ENCODE assay signal across 8 cellular contexts in the genomic region with DNA sequence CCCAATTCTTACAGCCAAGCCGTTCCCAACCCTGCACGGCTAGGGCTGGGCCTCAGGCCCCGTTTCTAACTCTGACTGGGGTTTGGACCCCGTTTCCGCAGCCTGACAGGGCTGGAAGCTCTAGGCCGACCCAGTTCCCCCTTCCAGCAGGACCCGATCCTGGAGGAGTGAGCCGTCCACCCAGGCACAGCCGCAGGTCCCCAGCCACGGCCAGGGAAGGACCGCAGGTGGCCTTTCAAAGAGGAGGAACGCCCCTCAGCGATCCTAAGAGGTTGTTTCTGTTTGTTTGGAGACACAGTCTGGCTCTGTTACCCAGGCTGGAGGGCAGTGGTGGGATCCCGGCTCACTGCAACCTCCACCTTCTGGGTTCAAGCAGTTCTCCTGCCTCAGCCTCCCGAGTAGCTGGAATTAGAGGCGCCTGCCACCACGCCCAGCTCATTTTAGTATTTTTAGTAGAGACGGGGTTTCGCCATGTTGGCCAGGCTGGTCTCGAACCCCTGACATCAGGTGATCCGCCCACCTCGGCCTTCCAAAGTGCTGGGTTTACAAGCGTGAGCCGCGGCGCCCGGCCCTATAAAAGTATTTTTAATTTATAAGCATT. TPM values are rescaled to one million over a fixed set of nuclear protein-coding genes. Genes with fewer than 3 reads are reported as not detected.
DNase-seq lines count a peak whose midpoint lies in the region; TF ChIP-seq lines count a peak whose summit lies in the region.

No MANE protein-coding gene starts in this region.

- H3K27me3 ChIP-seq in right atrium auricular region (no peaks in the 10 kb centered on the region), vagina (no peaks in the 10 kb centered on the region)

- DNase-seq in right atrium auricular region (ENCODE audit: low spot score) (no peak), cardiac septum (ENCODE audit: low spot score) (no peak), astrocyte of the spinal cord (ENCODE audit: low read depth, low spot score) (no peak), mesothelial cell of epicardium (ENCODE audit: low spot score in 2 of 2, unreplicated experiment in 2 of 2) (no peak), vagina (ENCODE audit: extremely low spot score in 2 of 2) (peak in 1 of 2 donors; percentile 92), SIG-M5 (lab: John Stamatoyannopoulos, UW) (no peak), COLO829 (ENCODE audit: low spot score) (no peak)
- DNase-seq in activated T-helper 1 cell treated with anti-CD3 and anti-CD28 coated beads, Interleukin-12 subunit alpha, Interleukin-12 subunit beta, Interleukin-2, Interleukin-4 antibody, amounts not matched to agents 30 ng/mL and 10 ng/mL and 1 ng/mL, durations not matched to agents 14 hours and 24 hours and 36 hours (ENCODE audit: low spot score) = no peak

- no peak for TF ChIP-seq POLR2A in vagina (IDR thresholded peaks at IDR 0.05)

- H3K4me1 Mint-ChIP-seq in mesothelial cell of epicardium = peaks cover 24% of the 10 kb centered on the region
- peaks cover 16% of the 10 kb centered on the region for H3K4me1 Mint-ChIP-seq in activated T-helper 1 cell treated with anti-CD3 and anti-CD28 coated beads, Interleukin-12 subunit alpha, Interleukin-12 subunit beta, Interleukin-2, Interleukin-4 antibody, amounts not matched to agents 30 ng/mL and 10 ng/mL and 1 ng/mL, durations not matched to agents 14 hours and 24 hours and 36 hours (ENCODE audit: low read depth)

- peaks cover 20% of the 10 kb centered on the region for H3K36me3 ChIP-seq in right atrium auricular region
- peaks cover 0 to 25% of the 10 kb centered on the region in 2 donors for H3K36me3 ChIP-seq in vagina

- H3K36me3 Mint-ChIP-seq in mesothelial cell of epicardium = peaks cover 20% of the 10 kb centered on the region
- peaks cover 21% of the 10 kb centered on the region for H3K36me3 Mint-ChIP-seq in activated T-helper 1 cell treated with anti-CD3 and anti-CD28 coated beads, Interleukin-12 subunit alpha, Interleukin-12 subunit beta, Interleukin-2, Interleukin-4 antibody, amounts not matched to agents 30 ng/mL and 10 ng/mL and 1 ng/mL, durations not matched to agents 14 hours and 24 hours and 36 hours (ENCODE audit: low read depth)

- intact Hi-C loops in cardiac septum (cut with DNase I) (loop anchor here (10.0 kb wide), 1 partner anchor 551 kb away; no protein-coding TSS in a partner anchor), vagina (cut with DNase I) (loop anchor here (10.0 kb wide), 1 partner anchor 551 kb away; no protein-coding TSS in a partner anchor)
- intact Hi-C loops in activated T-helper 1 cell treated with anti-CD3 and anti-CD28 coated beads, Interleukin-12 subunit alpha, Interleukin-12 subunit beta, Interleukin-2, Interleukin-4 antibody, amounts not matched to agents 30 ng/mL and 10 ng/mL and 1 ng/mL, durations not matched to agents 14 hours and 24 hours and 36 hours (cut with micrococcal nuclease) = loop anchor here (1.0 to 10.0 kb wide), 8 partner anchors 47 to 699 kb away; a partner anchor contains a TSS

- no peaks in the 10 kb centered on the region for H3K9me3 ChIP-seq in right atrium auricular region
- H3K9me3 ChIP-seq in vagina = no peaks in the 10 kb centered on the region

- no peaks in the 10 kb centered on the region for H3K27me3 Mint-ChIP-seq in mesothelial cell of epicardium (ENCODE audit: low read depth)
- no peaks in the 10 kb centered on the region for H3K27me3 Mint-ChIP-seq in activated T-helper 1 cell treated with anti-CD3 and anti-CD28 coated beads, Interleukin-12 subunit alpha, Interleukin-12 subunit beta, Interleukin-2, Interleukin-4 antibody, amounts not matched to agents 30 ng/mL and 10 ng/mL and 1 ng/mL, durations not matched to agents 14 hours and 24 hours and 36 hours (ENCODE audit: insufficient read depth)

- peak overlapping the region; percentile 13 to 45 for H3K4me3 ChIP-seq in right atrium auricular region
- peak overlapping the region; percentile 21 for H3K4me3 ChIP-seq in astrocyte of the spinal cord (ENCODE audit: low read depth, low read length)
- peak overlapping the region; percentile 51 to 82 for H3K4me3 ChIP-seq in vagina

- TF ChIP-seq CTCF in right atrium auricular region (IDR thresholded peaks at IDR 0.05) = no peak
- TF ChIP-seq CTCF in astrocyte of the spinal cord (IDR thresholded peaks at IDR 0.05; ENCODE audit: low read depth, low read length) = no peak
- no peak for TF ChIP-seq CTCF in mesothelial cell of epicardium (IDR thresholded peaks at IDR 0.05; ENCODE audit: unreplicated experiment)
- TF ChIP-seq CTCF in vagina (IDR thresholded peaks at IDR 0.05) = no peak

- H3K4me3 Mint-ChIP-seq in mesothelial cell of epicardium = no peak overlapping the region
- H3K4me3 Mint-ChIP-seq in activated T-helper 1 cell treated with anti-CD3 and anti-CD28 coated beads, Interleukin-12 subunit alpha, Interleukin-12 subunit beta, Interleukin-2, Interleukin-4 antibody, amounts not matched to agents 30 ng/mL and 10 ng/mL and 1 ng/mL, durations not matched to agents 14 hours and 24 hours and 36 hours = no peak overlapping the region

- peaks cover 0 to 69% of the 10 kb centered on the region in 2 donors for H3K4me1 ChIP-seq in right atrium auricular region
- peaks cover 43% of the 10 kb centered on the region for H3K4me1 ChIP-seq in vagina

- H3K27ac ChIP-seq in right atrium auricular region (peak overlapping the region; percentile 85 to 86), vagina (peak overlapping the region; percentile 91)

- in situ Hi-C loops in astrocyte of the spinal cord (cut with HindIII; ENCODE audit: low sequenced_read_pairs) = no loop called here

- H3K9me3 Mint-ChIP-seq in mesothelial cell of epicardium = no peaks in the 10 kb centered on the region
- no peaks in the 10 kb centered on the region for H3K9me3 Mint-ChIP-seq in activated T-helper 1 cell treated with anti-CD3 and anti-CD28 coated beads, Interleukin-12 subunit alpha, Interleukin-12 subunit beta, Interleukin-2, Interleukin-4 antibody, amounts not matched to agents 30 ng/mL and 10 ng/mL and 1 ng/mL, durations not matched to agents 14 hours and 24 hours and 36 hours

- H3K27ac Mint-ChIP-seq in mesothelial cell of epicardium = peak overlapping the region; percentile 95
- no peak overlapping the region for H3K27ac Mint-ChIP-seq in activated T-helper 1 cell treated with anti-CD3 and anti-CD28 coated beads, Interleukin-12 subunit alpha, Interleukin-12 subunit beta, Interleukin-2, Interleukin-4 antibody, amounts not matched to agents 30 ng/mL and 10 ng/mL and 1 ng/mL, durations not matched to agents 14 hours and 24 hours and 36 hours

RNA-seq across cellular contexts. Expression of a gene that starts 0.8 kb away (rescaled TPM):
- total RNA-seq in right atrium auricular region (10 to 100 TPM; 16.1 to 19.7 TPM), cardiac septum (21.3 TPM), mesothelial cell of epicardium (67.9 to 77.6 TPM (median 72.2 TPM) in 3 replicates), vagina (35.8 TPM)
- 38.7 and 43.8 TPM in 2 replicates for total RNA-seq in activated T-helper 1 cell treated with anti-CD3 and anti-CD28 coated beads, Interleukin-12 subunit alpha, Interleukin-12 subunit beta, Interleukin-2, Interleukin-4 antibody, amounts not matched to agents 30 ng/mL and 10 ng/mL and 1 ng/mL, durations not matched to agents 14 hours and 24 hours and 36 hours

RNA-seq across cellular contexts. Expression of a gene that starts 43.3 kb away (rescaled TPM):
- total RNA-seq in right atrium auricular region (10 to 100 TPM; 84.4 to 97.5 TPM), cardiac septum (153 TPM), mesothelial cell of epicardium (199 to 201 TPM (median 200 TPM) in 3 replicates), vagina (170 TPM)
- total RNA-seq in activated T-helper 1 cell treated with anti-CD3 and anti-CD28 coated beads, Interleukin-12 subunit alpha, Interleukin-12 subunit beta, Interleukin-2, Interleukin-4 antibody, amounts not matched to agents 30 ng/mL and 10 ng/mL and 1 ng/mL, durations not matched to agents 14 hours and 24 hours and 36 hours = 76.4 and 82.2 TPM in 2 replicates
